ENCODE assay signal across 8 cellular contexts in genomic region chr2:96960271-96960955, GRCh38. TPM values are rescaled to one million over a fixed set of nuclear protein-coding genes. Genes with fewer than 3 reads are reported as not detected.
A peak's percentile ranks its signal among the peaks of the same experiment; 100 is the strongest.
DNase-seq lines count a peak whose midpoint lies in the region; ATAC-seq, FAIRE-seq and TF ChIP-seq lines count a peak whose summit lies in the region.

No MANE protein-coding gene starts in this region.

- FAIRE-seq in bronchial epithelial cell (lab: Jason Lieb, UNC) (no peak), kidney (lab: Jason Lieb, UNC) (no peak)

- intact Hi-C loops in kidney (cut with DNase I), result no loop called here

- ATAC-seq in HG03095 (IDR thresholded peaks at IDR 0.05; ENCODE audit: unreplicated experiment) (peak; percentile 75), GM21360 (IDR thresholded peaks at IDR 0.05; ENCODE audit: unreplicated experiment) (no peak)

- peak; percentile 90 for TF ChIP-seq CTCF in GM10266 (IDR thresholded peaks at IDR 0.05; ENCODE audit: control insufficient read depth, insufficient read depth, low read depth, missing control alignments)
- TF ChIP-seq CTCF in bronchial epithelial cell (IDR thresholded peaks at IDR 0.05; ENCODE audit: insufficient read depth, low read length, severe bottlenecking), result peak; percentile 97
- peak; percentile 84 for TF ChIP-seq CTCF in kidney (IDR thresholded peaks at IDR 0.05; ENCODE audit: borderline replicate concordance, extremely low read depth, insufficient read depth)

- no peaks in the 10 kb centered on the region for H3K27me3 ChIP-seq in bronchial epithelial cell (ENCODE audit: control insufficient read depth, insufficient read depth, low read length)

- H3K9me3 ChIP-seq in kidney (ENCODE audit: control insufficient read depth in 1 of 2, low read length in 2 of 2), result no peaks in the 10 kb centered on the region

- DNase-seq in GM10266 (ENCODE audit: extremely low spot score) (peak; percentile 82), NCI-H446 (lab: John Stamatoyannopoulos, UW) (peak; percentile 29 to 85), bronchial epithelial cell (ENCODE audit: low read depth) (peak; percentile 60), kidney (peak; percentile 95)
- peak; percentile 69 for DNase-seq in activated CD4-positive, CD25-positive, alpha-beta regulatory T cell treated with anti-CD3 and anti-CD28 coated beads, Interleukin-2, amount 50 U/mL, for 16 hours (ENCODE audit: low read depth, low spot score)
- DNase-seq in stimulated activated CD4-positive, alpha-beta T cell treated with anti-CD3 and anti-CD28 coated beads, Interleukin-1b, Interleukin-23, amount 100 ng/mL, for 48 hours, result peak; percentile 79

- H3K36me3 ChIP-seq in bronchial epithelial cell (ENCODE audit: control insufficient read depth, insufficient read depth, low read length) (no peaks in the 10 kb centered on the region), kidney (ENCODE audit: control insufficient read depth in 1 of 2, insufficient read depth in 2 of 2, low read length in 2 of 2) (no peaks in the 10 kb centered on the region)

- H3K4me3 ChIP-seq in bronchial epithelial cell (ENCODE audit: low read depth, low read length) (no peak overlapping the region), kidney (ENCODE audit: low read length in 2 of 2) (no peak overlapping the region)

- peaks cover 0 to 3% of the 10 kb centered on the region in 2 donors for H3K4me1 ChIP-seq in kidney (ENCODE audit: control insufficient read depth in 1 of 2, insufficient read depth in 1 of 2, low read depth in 1 of 2, low read length in 2 of 2)

- H3K9ac ChIP-seq in kidney (ENCODE audit: low read length in 2 of 2), result no peak overlapping the region

- no peak overlapping the region for H3K27ac ChIP-seq in kidney (ENCODE audit: low read depth in 2 of 2, low read length in 2 of 2)

RNA-seq across cellular contexts. Expression of gene FAM178B, which starts 26.0 kb away (rescaled TPM):
- total RNA-seq in bronchial epithelial cell (not detected in 2 replicates), kidney (0.44 TPM)
- polyA plus RNA-seq in kidney (ENCODE audit: insufficient read depth, low read depth, low replicate concordance), result not detected
